In genomic region chr11:41612415-41612814, GRCh38 we compare ENCODE assay signal across 1 cellular context.
TF ChIP-seq lines count a peak whose summit lies in the region.

No MANE protein-coding gene starts in this region.

TF ChIP-seq in GM23338, 12 proteins besides CTCF, POLR2A, EP300 and RAD21 (continued from another document):
- TF ChIP-seq ZNF462 (CRISPR knock-in tag; IDR thresholded peaks at IDR 0.05), result no peak
- TF ChIP-seq STAT1 (IDR thresholded peaks at IDR 0.05; ENCODE audit: unreplicated experiment), result no peak
- TF ChIP-seq JUNB (IDR thresholded peaks at IDR 0.05; ENCODE audit: unreplicated experiment), result no peak
- TF ChIP-seq POLR2AphosphoS5 (IDR thresholded peaks at IDR 0.05; ENCODE audit: low read depth), result no peak
- no peak for TF ChIP-seq ZNF331 (CRISPR knock-in tag; IDR thresholded peaks at IDR 0.05; ENCODE audit: low read depth)
- TF ChIP-seq EZH2phosphoT487 (IDR thresholded peaks at IDR 0.05; ENCODE audit: unreplicated experiment), result no peak
TF ChIP-seq in GM23338: peak in this region for 0.
